ENCODE assay signal across 22 cellular contexts in genomic region chr16:85470873-85471272, GRCh38.
"Had no signal": no experiment of that assay in that cellular context is flagged by ENCODE, and none has a peak within 500 bp of the region (broad histone marks: within the 10 kb centered on the region; RNA-seq: fewer than 3 reads in every experiment).

No MANE protein-coding gene starts in this region.

- H3K4me3 ChIP-seq: dorsolateral prefrontal cortex, hepatocyte, left ventricle myocardium inferior, lung, neural progenitor cell, prostate gland, stomach, thoracic aorta had no signal

- H3K27me3 ChIP-seq: hepatocyte, stomach had no signal

- H3K9me3 ChIP-seq: left ventricle myocardium inferior, prostate gland, stomach, thoracic aorta had no signal

- H3K36me3 ChIP-seq: left ventricle myocardium inferior, neural progenitor cell, prostate gland, stomach, thoracic aorta had no signal

- DNase-seq: cortex of kidney; dorsolateral prefrontal cortex; effector CD8-positive, alpha-beta T cell; foreskin melanocyte; head of caudate nucleus; kidney; left cardiac atrium; left ventricle myocardium inferior; mesenchymal stem cell; midbrain; stimulated activated CD4-positive, alpha-beta T cell treated with anti-CD3 and anti-CD28 coated beads, Interleukin-2, amount 100 ng/mL, for 24 hours; stimulated activated CD4-positive, alpha-beta T cell treated with anti-CD3 and anti-CD28 coated beads, Interleukin-4, amount 100 ng/mL, for 4 hours; stimulated activated naive CD4-positive, alpha-beta T cell; stomach; substantia nigra had no signal

- H3K27ac ChIP-seq: dorsolateral prefrontal cortex, left ventricle myocardium inferior, neural progenitor cell, stomach, thoracic aorta had no signal

- ATAC-seq: natural killer cell treated with Interleukin-12 subunit alpha and Interleukin-12 subunit beta and Interleukin-15 and Interleukin-18, amount 100 ng/mL, for 72 hours; sciatic nerve had no signal
